In the genomic region with DNA sequence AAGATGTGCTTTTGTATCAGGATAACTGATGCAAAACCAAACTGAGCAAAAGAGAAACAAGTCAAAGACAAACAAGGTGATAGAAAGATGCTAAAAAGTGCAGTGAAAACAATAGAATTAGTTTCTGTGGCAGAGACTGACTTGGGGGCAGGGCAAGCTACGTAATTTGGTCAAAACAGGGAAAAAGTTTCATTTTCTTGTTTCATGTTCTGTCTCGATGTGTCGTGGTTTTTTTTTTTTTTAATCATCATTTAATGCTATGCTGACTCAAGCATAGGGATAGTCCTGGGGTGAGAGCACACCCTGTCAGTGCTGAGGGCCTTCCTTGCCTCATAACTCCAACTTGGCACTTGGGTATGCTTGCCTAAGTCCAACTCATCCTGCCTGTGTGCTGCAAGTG, we compare ENCODE assay signal across 13 cellular contexts.
DNase-seq lines count a peak whose midpoint lies in the region; ATAC-seq, FAIRE-seq and TF ChIP-seq lines count a peak whose summit lies in the region.
"Had no signal": no experiment of that assay in that cellular context is flagged by ENCODE, and none has a peak within 500 bp of the region (broad histone marks: within the 10 kb centered on the region; RNA-seq: fewer than 3 reads in every experiment).

No MANE protein-coding gene starts in this region.

- H3K4me3 Mint-ChIP-seq in T-cell, result no peak overlapping the region
- H3K4me3 Mint-ChIP-seq: memory B cell, WTC11 had no signal

- DNase-seq in GM12865 (ENCODE audit: low read depth) (peak; percentile 81), KBM-7 (no peak), T-cell (no peak), HTR-8/SVneo (ENCODE audit: insufficient read length, low spot score) (no peak), H54 (ENCODE audit: insufficient read length, low spot score) (no peak)
- DNase-seq: activated naive CD4-positive, alpha-beta T cell treated with Interleukin-2 at 50 U/mL for 16 hours; BE2C; NCI-H2029 treated with DMSO at 0.1 percent for 48 hours had no signal

- POLR2A ChIA-PET in T-cell (lab: Charles Lee), result no interaction called here

- FAIRE-seq in HTR-8/SVneo (lab: Jason Lieb, UNC) (no peak), H54 (lab: Jason Lieb, UNC) (no peak)

- no peaks in the 10 kb centered on the region for H3K9me3 Mint-ChIP-seq in T-cell
- H3K9me3 Mint-ChIP-seq: memory B cell, WTC11 had no signal

- H3K4me1 Mint-ChIP-seq in T-cell, result no peaks in the 10 kb centered on the region
- H3K4me1 Mint-ChIP-seq: memory B cell, WTC11 had no signal

- no peaks in the 10 kb centered on the region for H3K36me3 Mint-ChIP-seq in T-cell
- H3K36me3 Mint-ChIP-seq: memory B cell, WTC11 had no signal

- ATAC-seq in GM19324 (IDR thresholded peaks at IDR 0.05; ENCODE audit: low FRiP score, unreplicated experiment) (peak; percentile 66), HG02678 (IDR thresholded peaks at IDR 0.05; ENCODE audit: unreplicated experiment) (peak; percentile 61), HG03460 (IDR thresholded peaks at IDR 0.05; ENCODE audit: unreplicated experiment) (peak; percentile 82), T-cell (replicated peaks in 1 of 4) (no peak)
- ATAC-seq: WTC11 had no signal

- CTCF ChIA-PET in T-cell (lab: Charles Lee), result interaction anchor here in 1 of 2 donors (0.7 kb wide), 1 partner anchor 146 kb away, joined by 5 read pairs; no protein-coding TSS in a partner anchor

- TF ChIP-seq POLR2A in H54 (IDR thresholded peaks at IDR 0.05; ENCODE audit: low read depth, low read length), result no peak

- in situ Hi-C loops in KBM-7 (cut with MboI; ENCODE audit: low pct_unique_long_range_greater_than_20kb, low sequenced_read_pairs), result no loop called here

- H3K27me3 Mint-ChIP-seq in T-cell, result no peaks in the 10 kb centered on the region

- H3K27ac Mint-ChIP-seq in T-cell, result no peak overlapping the region
- H3K27ac Mint-ChIP-seq: memory B cell, WTC11 had no signal

- H3K4me3 ChIP-seq in GM12865 (ENCODE audit: low read depth, low read length), result no peak overlapping the region

- no peak for TF ChIP-seq CTCF in GM12865 (IDR thresholded peaks at IDR 0.05; ENCODE audit: insufficient read depth, low read depth, low read length, missing control alignments)

Comparison
In these comparisons a context has a peak if more than half of its experiments do, and no peak if none do; other contexts are left out.
1. ATAC-seq: peak in GM19324 (single experiment), HG02678 (single experiment) and HG03460 (single experiment); none in T-cell (0 of 4).